Comparison of ENCODE assay signal across 1 cellular context in genomic region chr1:219442575-219442974, GRCh38.
A peak's percentile ranks its signal among the peaks of the same experiment; 100 is the strongest.
TF ChIP-seq lines count a peak whose summit lies in the region.

No MANE protein-coding gene starts in this region.

TF ChIP-seq in SK-N-SH, 30 proteins besides CTCF, POLR2A, EP300 and RAD21 (continued from another document):
- TF ChIP-seq ZBTB33 (IDR thresholded peaks at IDR 0.05; ENCODE audit: borderline replicate concordance, low read depth) (peak; percentile 73), GABPA (IDR thresholded peaks at IDR 0.05; ENCODE audit: low read depth) (no peak), MXI1 (IDR thresholded peaks at IDR 0.05; ENCODE audit: low read depth, low read length) (no peak), MAX (IDR thresholded peaks at IDR 0.05; ENCODE audit: low read depth) (peak; percentile 92), TAF1 (IDR thresholded peaks at IDR 0.05; ENCODE audit: borderline replicate concordance, low read depth, low read length) (no peak), MEF2A (IDR thresholded peaks at IDR 0.05; ENCODE audit: borderline replicate concordance, low read depth) (peak; percentile 40; the same call in 1 of the 2 replicates), YY1 (IDR thresholded peaks at IDR 0.05; ENCODE audit: low read depth) (no peak), NRF1 (IDR thresholded peaks at IDR 0.05; ENCODE audit: low read depth, low read length) (no peak), IRF3 (IDR thresholded peaks at IDR 0.05; ENCODE audit: low read depth, low read length) (no peak), NFIC (IDR thresholded peaks at IDR 0.05; ENCODE audit: borderline replicate concordance) (peak; percentile 72), RFX5 (IDR thresholded peaks at IDR 0.05; ENCODE audit: low read length) (no peak), JUND (IDR thresholded peaks at IDR 0.05) (peak; percentile 83), USF1 (IDR thresholded peaks at IDR 0.05; ENCODE audit: borderline replicate concordance, low read depth) (peak; percentile 60)
